In genomic region chr4:69835766-69836165, GRCh38 we compare ENCODE assay signal across 27 cellular contexts. TPM values are rescaled to one million over a fixed set of nuclear protein-coding genes. Genes with fewer than 3 reads are reported as not detected.
A peak's percentile ranks its signal among the peaks of the same experiment; 100 is the strongest.
DNase-seq lines count a peak whose midpoint lies in the region; ATAC-seq and TF ChIP-seq lines count a peak whose summit lies in the region.
"Had no signal": no experiment of that assay in that cellular context is flagged by ENCODE, and none has a peak within 500 bp of the region (broad histone marks: within the 10 kb centered on the region; RNA-seq: fewer than 3 reads in every experiment).

No MANE protein-coding gene starts in this region.

- TF ChIP-seq CTCF in SK-N-SH (IDR thresholded peaks at IDR 0.05) (no peak), fibroblast of pulmonary artery (IDR thresholded peaks at IDR 0.05; ENCODE audit: low read length, missing control alignments) (no peak), osteocyte (IDR thresholded peaks at IDR 0.05) (no peak)

- no peak for DNase-seq in SK-N-SH
- peak; percentile 8 for DNase-seq in amniotic epithelial cell (ENCODE audit: low read depth)
- peak; percentile 57 for DNase-seq in fibroblast of pulmonary artery (ENCODE audit: low read depth)
- DNase-seq in NCI-H69 (lab: John Stamatoyannopoulos, UW) = no peak
- no peak for DNase-seq in osteocyte (ENCODE audit: extremely low spot score, unreplicated experiment)
- DNase-seq in activated naive CD8-positive, alpha-beta T cell treated with anti-CD3 and anti-CD28 coated beads for 36 hours = no peak
- DNase-seq: 8988T; ACHN; BE2C; C1 segment of cervical spinal cord; CD4-positive, alpha-beta memory T cell; CD4-positive, CD25-positive, alpha-beta regulatory T cell; CD8-positive, alpha-beta memory T cell; COR-L47; DMS 273 treated with DMSO at 0.1 percent for 48 hours; DMS153; DMS53; DMS79; DND-41; EL; GDM1 had no signal

- H4K20me1 ChIP-seq in SK-N-SH (ENCODE audit: insufficient read depth) = no peaks in the 10 kb centered on the region
- H4K20me1 ChIP-seq: BLaER1 had no signal

- no peaks in the 10 kb centered on the region; a peak in 2 of 4 replicates for H3K4me1 ChIP-seq in SK-N-SH (ENCODE audit: control insufficient read depth in 1 of 2, insufficient read depth in 2 of 2, low read depth in 1 of 2, low read length in 1 of 2)
- H3K4me1 ChIP-seq: BE2C, BLaER1 had no signal

- ATAC-seq in SK-N-SH treated with all-trans-retinoic acid at 6 μM for 48 hours = no peak
- ATAC-seq: GM12878 had no signal

- no peak for TF ChIP-seq EP300 in SK-N-SH (IDR thresholded peaks at IDR 0.05; ENCODE audit: borderline replicate concordance in 1 of 2, low read depth in 1 of 2, low read length in 1 of 2)

- no peaks in the 10 kb centered on the region for H3K9me3 ChIP-seq in SK-N-SH
- H3K9me3 ChIP-seq: BE2C, BLaER1 had no signal

- no peak overlapping the region for H3K27ac Mint-ChIP-seq in osteocyte (ENCODE audit: unreplicated experiment)
- no peak overlapping the region for H3K27ac Mint-ChIP-seq in activated naive CD8-positive, alpha-beta T cell treated with anti-CD3 and anti-CD28 coated beads for 36 hours
- H3K27ac Mint-ChIP-seq: CD14-positive monocyte; CD4-positive, alpha-beta memory T cell; CD8-positive, alpha-beta memory T cell had no signal

- CTCF ChIA-PET in SK-N-SH (lab: Yijun Ruan, JAX) = no interaction called here

- H3K36me3 ChIP-seq in SK-N-SH (replicated peaks in 1 of 2; ENCODE audit: control insufficient read depth in 1 of 2, insufficient read depth in 2 of 2, low read length in 1 of 2) = no peaks in the 10 kb centered on the region
- H3K36me3 ChIP-seq: BE2C, BLaER1 had no signal

- no peak overlapping the region for H3K4me2 ChIP-seq in SK-N-SH
- H3K4me2 ChIP-seq: BLaER1 had no signal

- no peak overlapping the region for H3K27ac ChIP-seq in SK-N-SH (ENCODE audit: low read depth in 2 of 2, low read length in 1 of 2)
- H3K27ac ChIP-seq: BLaER1 had no signal

- no peaks in the 10 kb centered on the region for H3K36me3 Mint-ChIP-seq in osteocyte (ENCODE audit: unreplicated experiment)
- no peaks in the 10 kb centered on the region for H3K36me3 Mint-ChIP-seq in activated naive CD8-positive, alpha-beta T cell treated with anti-CD3 and anti-CD28 coated beads for 36 hours
- H3K36me3 Mint-ChIP-seq: CD14-positive monocyte; CD4-positive, alpha-beta memory T cell; CD4-positive, CD25-positive, alpha-beta regulatory T cell; CD8-positive, alpha-beta memory T cell had no signal

- no peak overlapping the region for H3K4me3 Mint-ChIP-seq in osteocyte (ENCODE audit: unreplicated experiment)
- H3K4me3 Mint-ChIP-seq in activated naive CD8-positive, alpha-beta T cell treated with anti-CD3 and anti-CD28 coated beads for 36 hours = no peak overlapping the region
- H3K4me3 Mint-ChIP-seq: CD14-positive monocyte; CD4-positive, alpha-beta memory T cell; CD4-positive, CD25-positive, alpha-beta regulatory T cell; CD8-positive, alpha-beta memory T cell had no signal

- TF ChIP-seq RAD21 in SK-N-SH (IDR thresholded peaks at IDR 0.05; ENCODE audit: low read length) = no peak

- no peaks in the 10 kb centered on the region for H3K9me2 ChIP-seq in SK-N-SH

- H3K9ac ChIP-seq in SK-N-SH = no peak overlapping the region
- H3K9ac ChIP-seq: BLaER1 had no signal

- no peaks in the 10 kb centered on the region for H3K79me2 ChIP-seq in SK-N-SH (ENCODE audit: insufficient read depth)

- peaks cover 3% of the 10 kb centered on the region for H3K4me1 Mint-ChIP-seq in osteocyte (ENCODE audit: unreplicated experiment)
- H3K4me1 Mint-ChIP-seq in activated naive CD8-positive, alpha-beta T cell treated with anti-CD3 and anti-CD28 coated beads for 36 hours = peaks cover 8% of the 10 kb centered on the region

- H3K9me3 Mint-ChIP-seq in osteocyte (ENCODE audit: unreplicated experiment) = no peaks in the 10 kb centered on the region
- no peaks in the 10 kb centered on the region for H3K9me3 Mint-ChIP-seq in activated naive CD8-positive, alpha-beta T cell treated with anti-CD3 and anti-CD28 coated beads for 36 hours
- H3K9me3 Mint-ChIP-seq: CD4-positive, alpha-beta memory T cell; CD4-positive, CD25-positive, alpha-beta regulatory T cell; CD8-positive, alpha-beta memory T cell had no signal

- no peak overlapping the region for H3K4me3 ChIP-seq in SK-N-SH (ENCODE audit: low read depth in 2 of 2, low read length in 1 of 2)
- H3K4me3 ChIP-seq in fibroblast of pulmonary artery (replicated peaks; ENCODE audit: low read depth, low read length) = no peak overlapping the region
- H3K4me3 ChIP-seq: BLaER1, GM12878 had no signal

- H3K27me3 ChIP-seq in SK-N-SH (ENCODE audit: insufficient read depth) = no peaks in the 10 kb centered on the region
- H3K27me3 ChIP-seq: BE2C, BLaER1 had no signal

- 27% methylated on average over 1 of the region's 1 CpG for WGBS in SK-N-SH (ENCODE audit: low lambda C conversion rate)

- 0 out of 2 replicates have a peak overlapping the region, but pooled peaks have one; percentile 5 for H2AFZ ChIP-seq in SK-N-SH (ENCODE audit: low read depth)

- H3K27me3 Mint-ChIP-seq in osteocyte (ENCODE audit: unreplicated experiment) = no peaks in the 10 kb centered on the region
- H3K27me3 Mint-ChIP-seq in activated naive CD8-positive, alpha-beta T cell treated with anti-CD3 and anti-CD28 coated beads for 36 hours = no peaks in the 10 kb centered on the region
- H3K27me3 Mint-ChIP-seq: CD4-positive, alpha-beta memory T cell; CD4-positive, CD25-positive, alpha-beta regulatory T cell had no signal

- POLR2A ChIA-PET in SK-N-SH (lab: Yijun Ruan, JAX) = no interaction called here

- no peaks in the 10 kb centered on the region for H3F3A ChIP-seq in SK-N-SH (replicated peaks; ENCODE audit: insufficient read depth)

TF ChIP-seq in SK-N-SH, 30 proteins besides CTCF, POLR2A, EP300 and RAD21:
- TF ChIP-seq MAX (IDR thresholded peaks at IDR 0.05; ENCODE audit: low read depth) (no peak), NRF1 (IDR thresholded peaks at IDR 0.05; ENCODE audit: low read depth, low read length) (no peak), MXI1 (IDR thresholded peaks at IDR 0.05; ENCODE audit: low read depth, low read length) (no peak), RFX5 (IDR thresholded peaks at IDR 0.05; ENCODE audit: low read length) (no peak), POLR2AphosphoS5 (IDR thresholded peaks at IDR 0.05; ENCODE audit: low read depth, low read length) (no peak), FOXJ3 (CRISPR knock-in tag; IDR thresholded peaks at IDR 0.05) (no peak)

TF ChIP-seq in SK-N-SH treated with all-trans-retinoic acid at 6 μM for 48 hours, 23 proteins besides CTCF, POLR2A, EP300 and RAD21:
- no peak for TF ChIP-seq TCF4 (CRISPR knock-in tag; IDR thresholded peaks at IDR 0.05; ENCODE audit: borderline replicate concordance)
- TF ChIP-seq ZNF8 (CRISPR knock-in tag; IDR thresholded peaks at IDR 0.05) = no peak
- TF ChIP-seq RARB (CRISPR knock-in tag; IDR thresholded peaks at IDR 0.05) = no peak
- TF ChIP-seq CSRNP3 (CRISPR knock-in tag; IDR thresholded peaks at IDR 0.05) = no peak

RNA-seq across cellular contexts. Expression of gene SULT1E1, which starts 24.2 kb away (rescaled TPM):
- 13.7 and 21.5 TPM in 2 replicates for polyA plus RNA-seq in SK-N-SH (2012; rRNA removed)
- polyA plus RNA-seq in SK-N-SH (2012; cell fraction: cytosol; rRNA removed) = 16.3 and 21.8 TPM in 2 replicates
- polyA plus RNA-seq in SK-N-SH (2012; cell fraction: nucleus; rRNA removed) = 16.4 and 44.9 TPM in 2 replicates
- total RNA-seq in osteocyte = 5.1 and 6.6 TPM in 2 replicates
- total RNA-seq in activated naive CD8-positive, alpha-beta T cell treated with anti-CD3 and anti-CD28 coated beads for 36 hours = not detected
- total RNA-seq: CD4-positive, alpha-beta memory T cell; CD4-positive, CD25-positive, alpha-beta regulatory T cell; CD8-positive, alpha-beta memory T cell; G401; GM12878 had no signal
- polyA plus RNA-seq: AG04450; CD14-positive monocyte; CD4-positive, alpha-beta memory T cell; CD4-positive, CD25-positive, alpha-beta regulatory T cell; CD8-positive, alpha-beta memory T cell; GM12878 had no signal

Comparison
In these comparisons a context has a peak if more than half of its experiments do, and no peak if none do; other contexts are left out.
1. DNase-seq: peak in amniotic epithelial cell (single experiment) and fibroblast of pulmonary artery (single experiment); none in SK-N-SH (single experiment), NCI-H69 (single experiment), osteocyte (single experiment) and activated naive CD8-positive, alpha-beta T cell treated with anti-CD3 and anti-CD28 coated beads for 36 hours (single experiment).